In the genomic region with DNA sequence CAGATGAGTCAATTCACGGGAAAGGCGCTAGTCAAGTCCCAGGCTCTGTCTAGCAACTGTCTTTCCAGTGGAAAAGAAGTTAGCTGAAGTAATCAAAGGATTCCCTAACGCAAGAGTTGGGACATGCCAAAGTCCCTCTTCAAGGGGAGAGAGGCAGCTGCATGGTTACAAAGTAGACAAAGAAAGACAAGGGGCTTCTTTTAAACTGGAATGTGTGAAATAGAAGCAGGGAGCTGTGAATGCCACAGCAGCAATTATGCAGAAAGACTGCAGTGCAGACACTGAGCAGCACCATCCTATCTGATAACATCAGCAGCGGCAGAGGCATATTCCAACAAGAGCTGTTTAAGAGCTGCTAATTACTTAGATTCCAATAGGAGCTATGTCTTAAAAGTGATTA, we compare ENCODE assay signal across 20 cellular contexts. TPM values are rescaled to one million over a fixed set of nuclear protein-coding genes. Genes with fewer than 3 reads are reported as not detected.
DNase-seq lines count a peak whose midpoint lies in the region; ATAC-seq and TF ChIP-seq lines count a peak whose summit lies in the region.
"Had no signal": no experiment of that assay in that cellular context is flagged by ENCODE, and none has a peak within 500 bp of the region (broad histone marks: within the 10 kb centered on the region; RNA-seq: fewer than 3 reads in every experiment).

No MANE protein-coding gene starts in this region.

- peak overlapping the region; percentile 69 for H3K4me3 Mint-ChIP-seq in neural crest cell
- H3K4me3 Mint-ChIP-seq in natural killer cell, result no peak overlapping the region
- H3K4me3 Mint-ChIP-seq: activated naive CD8-positive, alpha-beta T cell treated with anti-CD3 and anti-CD28 coated beads for 36 hours; nephron had no signal

- H3K4me1 ChIP-seq in right cardiac atrium (ENCODE audit: control insufficient read depth, insufficient read depth, low read length) (no peaks in the 10 kb centered on the region), heart left ventricle (peaks cover 0 to 8% (median 0%) of the 10 kb centered on the region in 12 donors), gastroesophageal sphincter (no peaks in the 10 kb centered on the region)

- intact Hi-C loops in right cardiac atrium (cut with DNase I) (no loop called here), heart left ventricle (cut with DNase I) (no loop called here), natural killer cell (cut with micrococcal nuclease) (no loop called here)

- DNase-seq in right cardiac atrium (no peak), heart left ventricle (no peak), erythroblast (lab: John Stamatoyannopoulos, UW) (peak; percentile 12 to 22), neural crest cell (ENCODE audit: low read depth, low spot score) (peak; percentile 20), mucosa of gallbladder (ENCODE audit: low spot score) (no peak), GDM1 (lab: John Stamatoyannopoulos, UW) (no peak), natural killer cell (no peak)
- DNase-seq: activated CD4-positive, alpha-beta T cell treated with anti-CD3 and anti-CD28 coated beads for 4 hours; activated naive CD8-positive, alpha-beta T cell treated with anti-CD3 and anti-CD28 coated beads for 36 hours; head of caudate nucleus; NCI-H748 treated with DMSO at 0.1 percent for 48 hours; SHP77; stimulated activated CD4-positive, alpha-beta T cell treated with anti-CD3 and anti-CD28 coated beads, Interleukin-12 subunit alpha, Interleukin-12 subunit beta, amount 100 ng/mL, for 4 hours had no signal

- H3K9me3 Mint-ChIP-seq in neural crest cell (no peaks in the 10 kb centered on the region), natural killer cell (no peaks in the 10 kb centered on the region)

- H3K4me3 ChIP-seq in right cardiac atrium (ENCODE audit: low read length) (no peak overlapping the region), heart left ventricle (no peak overlapping the region), gastroesophageal sphincter (no peak overlapping the region)
- H3K4me3 ChIP-seq: BLaER1, GM12878, vagina had no signal

- H3K27me3 ChIP-seq in right cardiac atrium (ENCODE audit: control insufficient read depth, insufficient read depth), result no peaks in the 10 kb centered on the region
- no peaks in the 10 kb centered on the region for H3K27me3 ChIP-seq in heart left ventricle
- H3K27me3 ChIP-seq in gastroesophageal sphincter, result no peaks in the 10 kb centered on the region
- H3K27me3 ChIP-seq: BLaER1, vagina had no signal

- whole genome bisulfite sequencing in right cardiac atrium, result 68% methylated on average over 4 of the region's 4 CpGs
- 74 to 83% (median 79%) methylated on average over 4 of the region's 4 CpGs for WGBS in heart left ventricle, 4 donors
- 60 to 71% methylated on average over 1 to 4 of the region's 4 CpGs for WGBS in gastroesophageal sphincter (ENCODE audit: low coverage in 1 of 2), 2 donors

- H3K27ac Mint-ChIP-seq in neural crest cell (ENCODE audit: unreplicated experiment), result peak overlapping the region; percentile 96
- H3K27ac Mint-ChIP-seq in natural killer cell, result no peak overlapping the region
- H3K27ac Mint-ChIP-seq: activated naive CD8-positive, alpha-beta T cell treated with anti-CD3 and anti-CD28 coated beads for 36 hours had no signal

- H3K27ac ChIP-seq in right cardiac atrium (ENCODE audit: low read length) (peak overlapping the region; percentile 2), heart left ventricle (peak overlapping the region in 2 of 12 donors; percentile 6 to 60), gastroesophageal sphincter (no peak overlapping the region)
- H3K27ac ChIP-seq: BLaER1, vagina had no signal

- H3K4me1 Mint-ChIP-seq in neural crest cell, result peaks cover 57% of the 10 kb centered on the region
- no peaks in the 10 kb centered on the region for H3K4me1 Mint-ChIP-seq in natural killer cell

- H3K36me3 Mint-ChIP-seq in neural crest cell (ENCODE audit: low read depth), result no peaks in the 10 kb centered on the region
- H3K36me3 Mint-ChIP-seq in natural killer cell, result no peaks in the 10 kb centered on the region
- H3K36me3 Mint-ChIP-seq: activated naive CD8-positive, alpha-beta T cell treated with anti-CD3 and anti-CD28 coated beads for 36 hours had no signal

- ATAC-seq in right cardiac atrium (no peak), heart left ventricle (no peak), gastroesophageal sphincter (no peak), natural killer cell (no peak)

- H3K27me3 Mint-ChIP-seq in neural crest cell (ENCODE audit: low read depth) (no peaks in the 10 kb centered on the region), natural killer cell (ENCODE audit: low read depth in 2 of 2) (peaks cover 8 to 18% of the 10 kb centered on the region in 2 donors)

- no peak for TF ChIP-seq EP300 in gastroesophageal sphincter (IDR thresholded peaks at IDR 0.05)

- H3K9me3 ChIP-seq in right cardiac atrium (ENCODE audit: control insufficient read depth, low read length) (no peaks in the 10 kb centered on the region), heart left ventricle (peaks cover 0 to under 1% (median 0%) of the 10 kb centered on the region in 12 donors), gastroesophageal sphincter (no peaks in the 10 kb centered on the region)
- H3K9me3 ChIP-seq: vagina had no signal

- TF ChIP-seq CTCF in heart left ventricle (IDR thresholded peaks at IDR 0.05) (no peak), neural crest cell (conservative IDR thresholded peaks at IDR 0.05) (no peak), gastroesophageal sphincter (IDR thresholded peaks at IDR 0.05) (no peak), natural killer cell (IDR thresholded peaks at IDR 0.05) (no peak)

- H3K36me3 ChIP-seq in heart left ventricle (no peaks in the 10 kb centered on the region), gastroesophageal sphincter (no peaks in the 10 kb centered on the region)
- H3K36me3 ChIP-seq: BLaER1, vagina had no signal

- TF ChIP-seq POLR2A in heart left ventricle (IDR thresholded peaks at IDR 0.05), result no peak
- no peak for TF ChIP-seq POLR2A in erythroblast (IDR thresholded peaks at IDR 0.05; ENCODE audit: low read length)
- TF ChIP-seq POLR2A in gastroesophageal sphincter (IDR thresholded peaks at IDR 0.05), result no peak

RNA-seq across cellular contexts. Expression of a gene that starts 12.5 kb away (rescaled TPM):
- total RNA-seq in right cardiac atrium (10 to 100 TPM; 54.3 to 73.1 (median 65.9) TPM), heart left ventricle (10 to 100 TPM; 44.5 to 85.9 (median 66.7) TPM), neural crest cell (28.7 and 29.8 TPM in 2 replicates), mucosa of gallbladder (31.2 TPM), gastroesophageal sphincter (10 to 100 TPM; 49.0 to 74.1 (median 60.4) TPM), natural killer cell (10 to 100 TPM in 1 of 3 donors, 1 to 10 TPM in 2; 7.1 to 10.0 (median 9.9) TPM)
- polyA plus RNA-seq in right cardiac atrium (28.1 TPM), heart left ventricle (10 to 100 TPM; 10.9 to 27.0 TPM)

RNA-seq across cellular contexts. Expression of a gene that starts 56.1 kb away (rescaled TPM):
- total RNA-seq in right cardiac atrium (not detected), heart left ventricle (under 1 TPM in 1 of 9 donors, not detected in 8; 0.12 TPM), neural crest cell (5.6 and 5.9 TPM in 2 replicates), mucosa of gallbladder (0.09 TPM), gastroesophageal sphincter (under 1 TPM in 2 of 4 donors, not detected in 2; 0.12 to 0.40 TPM), natural killer cell (not detected)
- polyA plus RNA-seq in right cardiac atrium (not detected), heart left ventricle (not detected)
- total RNA-seq: activated naive CD8-positive, alpha-beta T cell treated with anti-CD3 and anti-CD28 coated beads for 36 hours; GM12878; lung microvascular endothelial cell; OCI-LY7; vagina had no signal

RNA-seq across cellular contexts. Expression of a gene that starts 57.0 kb away (rescaled TPM):
- 10 to 100 TPM; 43.5 to 61.2 (median 51.5) TPM for total RNA-seq in right cardiac atrium
- polyA plus RNA-seq in right cardiac atrium, result 22.0 TPM
- 10 to 100 TPM; 31.7 to 59.2 (median 36.7) TPM for total RNA-seq in heart left ventricle
- polyA plus RNA-seq in heart left ventricle, result 10 to 100 TPM in 1 of 2 donors, 1 to 10 TPM in 1; 7.5 to 24.4 TPM
- total RNA-seq in neural crest cell, result 42.6 and 43.6 TPM in 2 replicates
- 70.9 TPM for total RNA-seq in mucosa of gallbladder
- 10 to 100 TPM; 53.7 to 75.6 (median 59.9) TPM for total RNA-seq in gastroesophageal sphincter
- total RNA-seq in natural killer cell, result 10 to 100 TPM; 39.3 to 46.5 (median 46.3) TPM

Comparison
In these comparisons a context has a peak if more than half of its experiments do, and no peak if none do; other contexts are left out.
1. DNase-seq: peak in erythroblast (2 of 2) and neural crest cell (single experiment); none in right cardiac atrium (0 of 3), heart left ventricle (0 of 5), mucosa of gallbladder (single experiment), GDM1 (single experiment) and natural killer cell (single experiment).